28 cellular contexts compared by ENCODE assay signal in genomic region chr1:43938383-43938782, GRCh38. TPM values are rescaled to one million over a fixed set of nuclear protein-coding genes. Genes with fewer than 3 reads are reported as not detected.
"Had no signal": no experiment of that assay in that cellular context is flagged by ENCODE, and none has a peak within 500 bp of the region (broad histone marks: within the 10 kb centered on the region; RNA-seq: fewer than 3 reads in every experiment).

No MANE protein-coding gene starts in this region.

- H3K79me2 ChIP-seq: parathyroid adenoma had no signal

- H3K27me3 ChIP-seq: breast epithelium, testis, vagina had no signal

- H3K9ac ChIP-seq: parathyroid adenoma had no signal

- H2AFZ ChIP-seq: parathyroid adenoma had no signal

- H3K4me3 ChIP-seq: breast epithelium, gastroesophageal sphincter, psoas muscle, smooth muscle cell, testis, upper lobe of left lung, vagina had no signal

- H3K9me3 ChIP-seq: breast epithelium, gastroesophageal sphincter, psoas muscle, testis, upper lobe of left lung, vagina had no signal

- FAIRE-seq: colon, endometrium, kidney had no signal

- H3K36me3 ChIP-seq: breast epithelium, gastroesophageal sphincter, upper lobe of left lung, vagina had no signal

- ATAC-seq: activated CD8-positive, alpha-beta memory T cell treated with anti-CD3 and anti-CD28 coated beads, Interleukin-2, amount 10 ng/mL, durations not matched to agents 7 days and 5 days; activated CD8-positive, alpha-beta T cell treated with anti-CD3 and anti-CD28 coated beads, Interleukin-2, amount 10 ng/mL, durations not matched to agents 7 days and 5 days; activated naive CD4-positive, alpha-beta T cell treated with anti-CD3 and anti-CD28 coated beads, Interleukin-2, amount 50 U/mL, for 72 hours; gastroesophageal sphincter; left colon had no signal

- H3K4me2 ChIP-seq: smooth muscle cell had no signal

- H3K4me1 ChIP-seq: breast epithelium had no signal

- H3K27ac ChIP-seq: breast epithelium, gastroesophageal sphincter, psoas muscle, testis, upper lobe of left lung, vagina had no signal

- DNase-seq: activated CD4-positive, alpha-beta T cell treated with anti-CD3 and anti-CD28 coated beads, Interleukin-2, amount 10 ng/mL, durations not matched to agents 7 days and 5 days; activated CD4-positive, CD25-positive, alpha-beta regulatory T cell treated with anti-CD3 and anti-CD28 coated beads, Interleukin-2, amount 50 U/mL, for 72 hours; activated CD8-positive, alpha-beta memory T cell treated with anti-CD3 and anti-CD28 coated beads, Interleukin-2, amount 10 ng/mL, durations not matched to agents 7 days and 5 days; activated CD8-positive, alpha-beta T cell treated with anti-CD3 and anti-CD28 coated beads, Interleukin-2, amount 10 ng/mL, durations not matched to agents 7 days and 5 days; activated naive CD4-positive, alpha-beta T cell; activated T-cell treated with anti-CD3 and anti-CD28 coated beads, Interleukin-2, amount 50 U/mL, for 48 hours; central memory CD4-positive, alpha-beta T cell; dermis blood vessel endothelial cell; effector CD8-positive, alpha-beta T cell; hippocampal formation; kidney; left colon; mammary epithelial cell; stimulated activated CD4-positive, alpha-beta T cell treated with anti-CD3 and anti-CD28 coated beads, Interleukin-15, amount 100 ng/mL, for 24 hours; stimulated activated CD4-positive, alpha-beta T cell treated with anti-CD3 and anti-CD28 coated beads, Interleukin-2, amount 100 ng/mL, for 24 hours; stimulated activated naive CD4-positive, alpha-beta T cell; T-helper 2 cell; testis; upper lobe of left lung had no signal

RNA-seq across cellular contexts. Expression of gene ARTN, which starts 4.8 kb away (rescaled TPM):
- total RNA-seq: activated CD8-positive, alpha-beta memory T cell treated with anti-CD3 and anti-CD28 coated beads, Interleukin-2, amount 10 ng/mL, durations not matched to agents 7 days and 5 days; dermis blood vessel endothelial cell had no signal
